Comparison of ENCODE assay signal across 1 cellular context in genomic region chr21:45132841-45133573, GRCh38.
TF ChIP-seq lines count a peak whose summit lies in the region.

No MANE protein-coding gene starts in this region.

TF ChIP-seq in WTC11, 78 proteins besides CTCF, POLR2A, EP300 and RAD21 (continued from another document):
- no peak for TF ChIP-seq ATF6 (CRISPR knock-in tag; IDR thresholded peaks at IDR 0.05)
- TF ChIP-seq ERG (CRISPR knock-in tag; IDR thresholded peaks at IDR 0.05): no peak
- no peak for TF ChIP-seq SP1 (CRISPR knock-in tag; conservative IDR thresholded peaks at IDR 0.05)
